Comparison of ENCODE assay signal across 25 cellular contexts in the genomic region with DNA sequence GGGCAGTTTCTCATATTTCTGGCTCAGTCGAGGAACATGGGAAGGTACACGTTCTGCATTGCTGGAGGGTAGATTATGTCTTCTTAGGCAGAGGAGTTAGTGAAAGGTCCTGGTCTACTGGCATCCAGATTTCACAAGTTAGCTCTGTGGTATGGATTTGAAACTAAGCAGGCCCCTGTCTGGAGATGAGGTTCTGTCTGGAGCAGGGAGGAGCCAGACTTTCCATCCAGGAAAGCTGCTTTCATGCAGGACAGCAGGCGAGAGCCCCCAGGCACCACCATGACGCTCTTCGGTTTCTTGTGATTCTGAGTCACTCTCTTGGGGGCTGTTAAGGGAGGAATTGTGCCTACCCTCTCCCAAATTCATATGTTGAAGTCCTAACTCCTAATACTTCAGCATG.
"Had no signal": no experiment of that assay in that cellular context is flagged by ENCODE, and none has a peak within 500 bp of the region (broad histone marks: within the 10 kb centered on the region; RNA-seq: fewer than 3 reads in every experiment).

No MANE protein-coding gene starts in this region.

- H3K4me3 ChIP-seq: adrenal gland, breast epithelium, gastroesophageal sphincter, lung, ovary, prostate gland, tibial artery had no signal

- H3K36me3 ChIP-seq: adrenal gland, breast epithelium, gastroesophageal sphincter, neutrophil, ovary, prostate gland, tibial artery had no signal

- H3K4me1 ChIP-seq: adrenal gland, breast epithelium, gastroesophageal sphincter, tibial artery had no signal

- H3K9me3 ChIP-seq: adrenal gland, breast epithelium, gastroesophageal sphincter, neutrophil, ovary, prostate gland, tibial artery had no signal

- H3K27ac Mint-ChIP-seq: activated CD4-positive, alpha-beta memory T cell treated with anti-CD3 and anti-CD28 coated beads, Interleukin-2, amount 10 ng/mL, durations not matched to agents 7 days and 5 days; activated CD4-positive, alpha-beta T cell treated with anti-CD3 and anti-CD28 coated beads, Interleukin-2, amount 10 ng/mL, durations not matched to agents 24 days and 14 days; activated naive CD4-positive, alpha-beta T cell treated with anti-CD3 and anti-CD28 coated beads, Interleukin-2, amount 50 U/mL, for 72 hours; natural killer cell; stimulated activated naive CD8-positive, alpha-beta T cell treated with anti-CD3 and anti-CD28 coated beads, Interleukin-15, Interleukin-2, amounts not matched to agents 100 ng/mL and 50 ng/mL, for 24 hours; T-helper 1 cell treated with Interleukin-12 subunit alpha and Interleukin-12 subunit beta and Interleukin-4 antibody, amounts not matched to agents 30 μg/mL and 1 μg/mL, for 36 hours had no signal

- H3K4me3 Mint-ChIP-seq: activated CD4-positive, alpha-beta memory T cell treated with anti-CD3 and anti-CD28 coated beads, Interleukin-2, amount 10 ng/mL, durations not matched to agents 7 days and 5 days; activated CD4-positive, alpha-beta T cell treated with anti-CD3 and anti-CD28 coated beads, Interleukin-2, amount 10 ng/mL, durations not matched to agents 24 days and 14 days; central memory CD8-positive, alpha-beta T cell; natural killer cell; stimulated activated naive CD8-positive, alpha-beta T cell treated with anti-CD3 and anti-CD28 coated beads, Interleukin-15, Interleukin-2, amounts not matched to agents 100 ng/mL and 50 ng/mL, for 24 hours; T-helper 1 cell treated with Interleukin-12 subunit alpha and Interleukin-12 subunit beta and Interleukin-4 antibody, amounts not matched to agents 30 μg/mL and 1 μg/mL, for 36 hours had no signal

- H3K4me1 Mint-ChIP-seq: activated CD4-positive, alpha-beta memory T cell treated with anti-CD3 and anti-CD28 coated beads, Interleukin-2, amount 10 ng/mL, durations not matched to agents 7 days and 5 days; activated CD4-positive, alpha-beta T cell treated with anti-CD3 and anti-CD28 coated beads, Interleukin-2, amount 10 ng/mL, durations not matched to agents 24 days and 14 days; central memory CD8-positive, alpha-beta T cell; natural killer cell had no signal

- ATAC-seq: activated naive CD4-positive, alpha-beta T cell treated with anti-CD3 and anti-CD28 coated beads, Interleukin-2, amount 50 U/mL, for 72 hours; gastroesophageal sphincter; left lobe of liver; natural killer cell had no signal

- DNase-seq: activated CD4-positive, alpha-beta memory T cell treated with anti-CD3 and anti-CD28 coated beads, Interleukin-2, amount 10 ng/mL, durations not matched to agents 7 days and 5 days; activated CD4-positive, alpha-beta T cell treated with anti-CD3 and anti-CD28 coated beads, Interleukin-2, amount 10 ng/mL, durations not matched to agents 24 days and 14 days; activated gamma-delta T cell treated with Interleukin-2 at 50 U/mL for 16 hours; activated T-cell treated with anti-CD3 and anti-CD28 coated beads for 4 hours; adrenal gland; effector memory CD4-positive, alpha-beta T cell; head of caudate nucleus; kidney; midbrain; natural killer cell; ovary; stimulated activated CD4-positive, alpha-beta T cell treated with anti-CD3 and anti-CD28 coated beads, Interleukin-4, amount 100 ng/mL, for 24 hours; substantia nigra; T1000; tibial artery had no signal

- H3K27ac ChIP-seq: adrenal gland, breast epithelium, gastroesophageal sphincter, neutrophil, ovary, prostate gland, tibial artery had no signal

- H3K9me3 Mint-ChIP-seq: activated CD4-positive, alpha-beta memory T cell treated with anti-CD3 and anti-CD28 coated beads, Interleukin-2, amount 10 ng/mL, durations not matched to agents 7 days and 5 days; activated CD4-positive, alpha-beta T cell treated with anti-CD3 and anti-CD28 coated beads, Interleukin-2, amount 10 ng/mL, durations not matched to agents 24 days and 14 days; activated naive CD4-positive, alpha-beta T cell treated with anti-CD3 and anti-CD28 coated beads, Interleukin-2, amount 50 U/mL, for 72 hours; natural killer cell; T-helper 1 cell treated with Interleukin-12 subunit alpha and Interleukin-12 subunit beta and Interleukin-4 antibody, amounts not matched to agents 30 μg/mL and 1 μg/mL, for 36 hours had no signal

- H3K27me3 ChIP-seq: adrenal gland, breast epithelium, gastroesophageal sphincter, neutrophil, ovary, tibial artery had no signal

- H3K36me3 Mint-ChIP-seq: natural killer cell had no signal
